Comparison of ENCODE assay signal across 8 cellular contexts in genomic region chr5:177479774-177480173, GRCh38. TPM values are rescaled to one million over a fixed set of nuclear protein-coding genes. Genes with fewer than 3 reads are reported as not detected.
DNase-seq lines count a peak whose midpoint lies in the region; ATAC-seq and TF ChIP-seq lines count a peak whose summit lies in the region.

No MANE protein-coding gene starts in this region.

- no peaks in the 10 kb centered on the region for H3K27me3 Mint-ChIP-seq in Caco-2 (ENCODE audit: insufficient read depth, unreplicated experiment)

- no peaks in the 10 kb centered on the region for H3K27me3 ChIP-seq in Caco-2 (replicated peaks; ENCODE audit: control insufficient read depth, insufficient read depth, low read length)
- H3K27me3 ChIP-seq in RWPE2 (ENCODE audit: insufficient read depth, poor library complexity, severe bottlenecking), result no peaks in the 10 kb centered on the region
- H3K27me3 ChIP-seq in parathyroid adenoma (ENCODE audit: control insufficient read depth, insufficient read depth, low read length), result no peaks in the 10 kb centered on the region
- H3K27me3 ChIP-seq in MG63, result no peaks in the 10 kb centered on the region

- H3K4me3 ChIP-seq in Caco-2 (ENCODE audit: low read depth, low read length) (no peak overlapping the region), RWPE2 (ENCODE audit: severe bottlenecking) (no peak overlapping the region), parathyroid adenoma (ENCODE audit: low read depth, low read length) (no peak overlapping the region), MG63 (no peak overlapping the region)

- H3K27ac Mint-ChIP-seq in Caco-2 (ENCODE audit: unreplicated experiment), result peak overlapping the region; percentile 95

- CTCF ChIA-PET in Caco-2 (lab: Charles Lee), result interaction anchor here (1.0 kb wide), 1 partner anchor 18 kb away, joined by 3 read pairs; the partner anchor contains the start of gene PDLIM7

- TF ChIP-seq CTCF in Caco-2 (IDR thresholded peaks at IDR 0.05; ENCODE audit: insufficient read depth in 1 of 2, low read depth in 1 of 2, low read length in 1 of 2, severe bottlenecking in 1 of 2, unreplicated experiment in 1 of 2) (no peak), RWPE2 (IDR thresholded peaks at IDR 0.05; ENCODE audit: poor library complexity, severe bottlenecking) (no peak), parathyroid adenoma (IDR thresholded peaks at IDR 0.05) (no peak)

- no peaks in the 10 kb centered on the region for H3K9me3 Mint-ChIP-seq in Caco-2 (ENCODE audit: unreplicated experiment)

- H3K27ac ChIP-seq in RWPE2 (ENCODE audit: poor library complexity, severe bottlenecking) (peak overlapping the region; percentile 3), parathyroid adenoma (peak overlapping the region; percentile 99)

- DNase-seq in Caco-2 (no peak), RWPE2 (ENCODE audit: low spot score) (no peak), fibroblast of gingiva (ENCODE audit: low read depth) (peak; percentile 37), MG63 (no peak)
- no peak for DNase-seq in stimulated activated CD4-positive, alpha-beta T cell treated with anti-CD3 and anti-CD28 coated beads, Interleukin-1b, Interleukin-23, amount 100 ng/mL, for 48 hours

- H3K36me3 Mint-ChIP-seq in Caco-2 (ENCODE audit: insufficient read depth, unreplicated experiment), result peaks cover 32% of the 10 kb centered on the region

- H2AFZ ChIP-seq in parathyroid adenoma, result peak overlapping the region; percentile 82

- ATAC-seq in RWPE2 (ENCODE audit: low read depth), result peak; percentile 0; the same call in 2 of the 3 replicates
- no peak for ATAC-seq in HG03175 (IDR thresholded peaks at IDR 0.05; ENCODE audit: unreplicated experiment)
- ATAC-seq in GM18519 (IDR thresholded peaks at IDR 0.05; ENCODE audit: low FRiP score, unreplicated experiment), result no peak

- H3K4me3 Mint-ChIP-seq in Caco-2 (ENCODE audit: unreplicated experiment), result no peak overlapping the region

- H3K36me3 ChIP-seq in Caco-2 (ENCODE audit: control insufficient read depth, insufficient read depth, low read length), result no peaks in the 10 kb centered on the region
- H3K36me3 ChIP-seq in RWPE2 (ENCODE audit: low read depth), result peaks cover 11% of the 10 kb centered on the region
- H3K36me3 ChIP-seq in parathyroid adenoma (ENCODE audit: control insufficient read depth, insufficient read depth, low read length), result peaks cover 2% of the 10 kb centered on the region
- H3K36me3 ChIP-seq in MG63, result peaks cover 53% of the 10 kb centered on the region

- intact Hi-C loops in Caco-2 (cut with micrococcal nuclease; ENCODE audit: unreplicated experiment), result no loop called here

- H3K4me1 Mint-ChIP-seq in Caco-2 (ENCODE audit: low read depth, unreplicated experiment), result peaks cover 23% of the 10 kb centered on the region

- H3K4me1 ChIP-seq in Caco-2, result no peaks in the 10 kb centered on the region
- H3K4me1 ChIP-seq in RWPE2 (ENCODE audit: insufficient read depth, poor library complexity, severe bottlenecking), result peaks cover 9% of the 10 kb centered on the region
- peaks cover 31% of the 10 kb centered on the region for H3K4me1 ChIP-seq in parathyroid adenoma

- BruUV-seq in Caco-2 (replicated peaks; lab: Mats Ljungman, UMichigan), result no TSS peak

- H3K79me2 ChIP-seq in parathyroid adenoma, result no peaks in the 10 kb centered on the region

- H3K9ac ChIP-seq in parathyroid adenoma, result peak overlapping the region; percentile 41

- no peaks in the 10 kb centered on the region for H3K9me3 ChIP-seq in Caco-2
- no peaks in the 10 kb centered on the region for H3K9me3 ChIP-seq in RWPE2 (ENCODE audit: severe bottlenecking)
- H3K9me3 ChIP-seq in parathyroid adenoma (ENCODE audit: control insufficient read depth, low read length), result no peaks in the 10 kb centered on the region
- H3K9me3 ChIP-seq in MG63, result no peaks in the 10 kb centered on the region

- no peak overlapping the region for H3K4me2 ChIP-seq in parathyroid adenoma (ENCODE audit: low read length)

- POLR2A ChIA-PET in Caco-2 (lab: Charles Lee), result no interaction called here

RNA-seq across cellular contexts. Expression of gene DBN1, which starts 6.3 kb away (rescaled TPM):
- total RNA-seq in Caco-2 (2022), result 139 and 144 TPM in 2 replicates
- 245 and 334 TPM in 2 replicates for total RNA-seq in MG63 (2014; rRNA removed; shearing (Covaris generic); ENCODE audit: low replicate concordance)

RNA-seq across cellular contexts. Expression of gene PDLIM7, which starts 17.6 kb away (rescaled TPM):
- total RNA-seq in Caco-2 (2022), result 49.1 and 56.8 TPM in 2 replicates
- total RNA-seq in MG63 (2014; rRNA removed; shearing (Covaris generic); ENCODE audit: low replicate concordance), result 77.8 and 165 TPM in 2 replicates

RNA-seq across cellular contexts. Expression of gene DOK3, which starts 29.9 kb away (rescaled TPM):
- 7.9 and 10.1 TPM in 2 replicates for total RNA-seq in Caco-2 (2022)
- total RNA-seq in MG63 (2014; rRNA removed; shearing (Covaris generic); ENCODE audit: low replicate concordance), result 0.92 TPM in 1 of 2 replicates, not detected in the other

RNA-seq across cellular contexts. Expression of gene PRR7, which starts 33.2 kb away (rescaled TPM):
- total RNA-seq in Caco-2 (2022), result 4.7 and 5.7 TPM in 2 replicates
- 61.4 and 68.2 TPM in 2 replicates for total RNA-seq in MG63 (2014; rRNA removed; shearing (Covaris generic); ENCODE audit: low replicate concordance)

RNA-seq across cellular contexts. Expression of gene DDX41, which starts 37.0 kb away (rescaled TPM):
- total RNA-seq in Caco-2 (2022), result 116 and 137 TPM in 2 replicates
- total RNA-seq in MG63 (2014; rRNA removed; shearing (Covaris generic); ENCODE audit: low replicate concordance), result 125 and 127 TPM in 2 replicates
